Comparison of ENCODE assay signal across 14 cellular contexts in genomic region chr5:99034336-99034735, GRCh38.
DNase-seq lines count a peak whose midpoint lies in the region; ATAC-seq and TF ChIP-seq lines count a peak whose summit lies in the region.
"Had no signal": no experiment of that assay in that cellular context is flagged by ENCODE, and none has a peak within 500 bp of the region (broad histone marks: within the 10 kb centered on the region; RNA-seq: fewer than 3 reads in every experiment).

No MANE protein-coding gene starts in this region.

- peaks cover 2% of the 10 kb centered on the region for H3K36me3 Mint-ChIP-seq in central memory CD8-positive, alpha-beta T cell (ENCODE audit: insufficient read depth)
- H3K36me3 Mint-ChIP-seq: brain had no signal

- H3K27ac ChIP-seq in esophagus squamous epithelium: no peak overlapping the region

- peaks cover 58% of the 10 kb centered on the region for H3K4me1 Mint-ChIP-seq in central memory CD8-positive, alpha-beta T cell

- H3K27ac Mint-ChIP-seq in central memory CD8-positive, alpha-beta T cell (ENCODE audit: low read depth): peak overlapping the region; percentile 97
- H3K27ac Mint-ChIP-seq: brain had no signal

- ATAC-seq in central memory CD8-positive, alpha-beta T cell (replicated peaks; ENCODE audit: extremely low read depth, poor library complexity, severe bottlenecking): no peak
- no peak for ATAC-seq in HG03469 (IDR thresholded peaks at IDR 0.05; ENCODE audit: unreplicated experiment)

- peaks cover 4 to 25% (median 5%) of the 10 kb centered on the region in 3 donors for H3K4me1 ChIP-seq in esophagus squamous epithelium

- no peaks in the 10 kb centered on the region for H3K27me3 ChIP-seq in esophagus squamous epithelium
- H3K27me3 ChIP-seq: Peyer's patch had no signal

- no peak overlapping the region for H3K4me3 ChIP-seq in esophagus squamous epithelium
- H3K4me3 ChIP-seq: lung had no signal

- H3K36me3 ChIP-seq in esophagus squamous epithelium: no peaks in the 10 kb centered on the region
- H3K36me3 ChIP-seq: Peyer's patch had no signal

- no peaks in the 10 kb centered on the region for H3K9me3 ChIP-seq in esophagus squamous epithelium
- H3K9me3 ChIP-seq: Peyer's patch had no signal

- H3K9me3 Mint-ChIP-seq in central memory CD8-positive, alpha-beta T cell: peaks cover 15% of the 10 kb centered on the region

- DNase-seq in NCI-H2029 (lab: John Stamatoyannopoulos, UW) (peak; percentile 9), NCI-H2029 treated with DMSO at 0.1 percent for 48 hours (lab: John Stamatoyannopoulos, UW) (no peak), MV-4-11 (lab: John Stamatoyannopoulos, UW) (peak; percentile 17), pons (ENCODE audit: low spot score) (peak; percentile 32), esophagus squamous epithelium (lab: John Stamatoyannopoulos, UW) (no peak)
- DNase-seq in central memory CD8-positive, alpha-beta T cell (ENCODE audit: low spot score in 2 of 2): no peak
- DNase-seq in stimulated activated CD4-positive, alpha-beta T cell treated with anti-CD3 and anti-CD28 coated beads, Interleukin-2, amount 100 ng/mL, for 48 hours: no peak
- DNase-seq: 8988T; activated CD4-positive, CD25-positive, alpha-beta regulatory T cell treated with anti-CD3 and anti-CD28 coated beads, Interleukin-2, amount 50 U/mL, for 72 hours; NCI-H1436 treated with DMSO at 0.1 percent for 48 hours; Peyer's patch had no signal

- no peak for TF ChIP-seq CTCF in esophagus squamous epithelium (IDR thresholded peaks at IDR 0.05)

- intact Hi-C loops in esophagus squamous epithelium (cut with DNase I): loop anchor here (5.0 kb wide), 1 partner anchor 127 kb away; no protein-coding TSS in a partner anchor

- 71 to 78% methylated on average over 1 of the region's 1 CpG for WGBS in esophagus squamous epithelium, 2 donors

- H3K4me3 Mint-ChIP-seq in central memory CD8-positive, alpha-beta T cell: peak overlapping the region; percentile 79

- H3K27me3 Mint-ChIP-seq in central memory CD8-positive, alpha-beta T cell: no peaks in the 10 kb centered on the region
- H3K27me3 Mint-ChIP-seq: brain had no signal

- no peak for TF ChIP-seq POLR2A in esophagus squamous epithelium (IDR thresholded peaks at IDR 0.05)

Comparison
In these comparisons a context has a peak if more than half of its experiments do, and no peak if none do; other contexts are left out.
1. DNase-seq: peak in NCI-H2029 (single experiment), MV-4-11 (single experiment) and pons (single experiment); none in NCI-H2029 treated with DMSO at 0.1 percent for 48 hours (single experiment), central memory CD8-positive, alpha-beta T cell (0 of 2), stimulated activated CD4-positive, alpha-beta T cell treated with anti-CD3 and anti-CD28 coated beads, Interleukin-2, amount 100 ng/mL, for 48 hours (0 of 2) and esophagus squamous epithelium (single experiment).